In genomic region chr17:42577532-42578281, GRCh38 we compare ENCODE assay signal across 8 cellular contexts. TPM values are rescaled to one million over a fixed set of nuclear protein-coding genes. Genes with fewer than 3 reads are reported as not detected.
A peak's percentile ranks its signal among the peaks of the same experiment; 100 is the strongest.
DNase-seq lines count a peak whose midpoint lies in the region; ATAC-seq and TF ChIP-seq lines count a peak whose summit lies in the region.

TSS of gene PSMC3IP (minus strand) at chr17:42577729. CDS start at chr17:42577686, 43 bp downstream.

- H3K27ac Mint-ChIP-seq in activated CD4-positive, alpha-beta T cell treated with anti-CD3 and anti-CD28 coated beads, Interleukin-2, amount 10 ng/mL, durations not matched to agents 24 days and 14 days = peak within 1 kb of the TSS; percentile 96

- H3K9me3 Mint-ChIP-seq in activated CD4-positive, alpha-beta T cell treated with anti-CD3 and anti-CD28 coated beads, Interleukin-2, amount 10 ng/mL, durations not matched to agents 24 days and 14 days = no peaks in the 10 kb centered on the region

- intact Hi-C loops in activated CD4-positive, alpha-beta T cell treated with anti-CD3 and anti-CD28 coated beads, Interleukin-2, amount 10 ng/mL, durations not matched to agents 24 days and 14 days (cut with micrococcal nuclease) = loop anchor here (1.0 to 5.0 kb wide), 7 partner anchors 10 to 245 kb away; partner anchors contain the start of genes BECN1, COASY, MLX and RETREG3
- intact Hi-C loops in left colon (cut with DNase I, micrococcal nuclease) = loop anchor here in 1 of 2 donors (10.0 kb wide), 1 partner anchor 107 kb away; the partner anchor contains the start of genes CCR10 and CNTNAP1

- H3K4me1 Mint-ChIP-seq in activated CD4-positive, alpha-beta T cell treated with anti-CD3 and anti-CD28 coated beads, Interleukin-2, amount 10 ng/mL, durations not matched to agents 24 days and 14 days = peaks cover 30% of the 10 kb centered on the region

- H3K27ac ChIP-seq in C4-2B (peak within 1 kb of the TSS; percentile 84), coronary artery (peak within 1 kb of the TSS; percentile 80 to 91)

- peak within 1 kb of the TSS; percentile 77 for H3K4me3 ChIP-seq in coronary artery

- TF ChIP-seq CTCF in C4-2B (conservative IDR thresholded peaks at IDR 0.05) = no peak
- no peak for TF ChIP-seq CTCF in coronary artery (IDR thresholded peaks at IDR 0.05)

- H3K27me3 Mint-ChIP-seq in activated CD4-positive, alpha-beta T cell treated with anti-CD3 and anti-CD28 coated beads, Interleukin-2, amount 10 ng/mL, durations not matched to agents 24 days and 14 days = no peaks in the 10 kb centered on the region

- DNase-seq in NCI-H69 (lab: John Stamatoyannopoulos, UW) (peak; percentile 98), coronary artery (ENCODE audit: low spot score) (peak; percentile 97), left colon (peak; percentile 96 to 97)
- DNase-seq in activated CD4-positive, alpha-beta T cell treated with anti-CD3 and anti-CD28 coated beads, Interleukin-2, amount 10 ng/mL, durations not matched to agents 24 days and 14 days = peak; percentile 98
- peak; percentile 82 to 92 for DNase-seq in stimulated activated CD4-positive, alpha-beta T cell treated with anti-CD3 and anti-CD28 coated beads, Interleukin-1b, Interleukin-23, amount 100 ng/mL, for 4 hours (ENCODE audit: low read depth in 2 of 2)

- H3K36me3 Mint-ChIP-seq in activated CD4-positive, alpha-beta T cell treated with anti-CD3 and anti-CD28 coated beads, Interleukin-2, amount 10 ng/mL, durations not matched to agents 24 days and 14 days (ENCODE audit: low read depth) = peaks cover 51% of the 10 kb centered on the region

- H3K4me3 Mint-ChIP-seq in activated CD4-positive, alpha-beta T cell treated with anti-CD3 and anti-CD28 coated beads, Interleukin-2, amount 10 ng/mL, durations not matched to agents 24 days and 14 days = peak within 1 kb of the TSS; percentile 88

- ATAC-seq in GM19324 (IDR thresholded peaks at IDR 0.05; ENCODE audit: low FRiP score, unreplicated experiment) (peak; percentile 71), HG03469 (IDR thresholded peaks at IDR 0.05; ENCODE audit: unreplicated experiment) (peak; percentile 53), left colon (peak; percentile 91)

RNA-seq across cellular contexts. Expression of gene PSMC3IP, which starts in this region (rescaled TPM):
- total RNA-seq in activated CD4-positive, alpha-beta T cell treated with anti-CD3 and anti-CD28 coated beads, Interleukin-2, amount 10 ng/mL, durations not matched to agents 24 days and 14 days = 29.1 and 31.1 TPM in 2 replicates
- total RNA-seq in left colon = 1 to 10 TPM; 1.6 to 2.2 TPM

Comparison
In these comparisons a context has a peak if more than half of its experiments do, and no peak if none do; other contexts are left out.
1. Peak in every context shown above with its lines: DNase-seq, ATAC-seq, H3K4me3 ChIP-seq and H3K27ac ChIP-seq.